Comparison of ENCODE assay signal across 8 cellular contexts in the genomic region with DNA sequence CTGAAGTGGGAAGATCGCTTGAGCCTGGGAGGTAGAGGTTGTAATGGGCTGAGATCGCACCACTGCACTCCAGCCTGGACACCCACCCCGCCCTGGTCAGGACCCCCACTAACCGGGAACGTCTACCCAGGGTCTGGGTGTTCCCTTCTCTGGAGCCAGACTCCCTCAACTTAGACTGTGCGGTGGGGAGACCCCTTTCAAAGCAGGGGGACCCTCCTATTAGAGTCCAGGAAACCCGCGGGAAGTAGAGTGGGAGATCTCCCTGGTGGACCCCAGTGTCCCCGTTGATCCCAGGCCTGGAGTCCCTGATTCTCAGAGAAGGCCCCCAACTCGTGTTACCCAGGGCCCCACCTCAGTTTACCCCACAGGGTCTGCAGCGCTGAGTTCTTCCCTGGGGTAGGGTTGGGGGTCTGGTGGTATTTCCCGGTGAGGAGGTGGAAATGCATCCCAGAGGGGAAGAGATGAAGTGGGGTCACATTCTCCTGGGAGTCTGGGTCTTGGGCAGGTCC. TPM values are rescaled to one million over a fixed set of nuclear protein-coding genes. Genes with fewer than 3 reads are reported as not detected.
DNase-seq lines count a peak whose midpoint lies in the region; ATAC-seq, FAIRE-seq and TF ChIP-seq lines count a peak whose summit lies in the region.

No MANE protein-coding gene starts in this region.

- H3K27ac ChIP-seq in right cardiac atrium (ENCODE audit: low read length) (peak overlapping the region; percentile 54), brain microvascular endothelial cell (no peak overlapping the region), vagina (peak overlapping the region; percentile 90)

- TF ChIP-seq POLR2A in vagina (IDR thresholded peaks at IDR 0.05), result no peak
- no peak for TF ChIP-seq POLR2A in GM12891 (IDR thresholded peaks at IDR 0.05; ENCODE audit: low read depth, low read length)

- ATAC-seq in right cardiac atrium, result peak; percentile 4 to 8
- no peak for ATAC-seq in left cardiac atrium
- ATAC-seq in GM19463 (IDR thresholded peaks at IDR 0.05; ENCODE audit: unreplicated experiment), result no peak

- H3K4me1 ChIP-seq in right cardiac atrium (ENCODE audit: control insufficient read depth, insufficient read depth, low read length), result no peaks in the 10 kb centered on the region
- H3K4me1 ChIP-seq in mononuclear cell (ENCODE audit: insufficient read depth, low read length), result peaks cover 33% of the 10 kb centered on the region
- peaks cover 29% of the 10 kb centered on the region for H3K4me1 ChIP-seq in vagina

- intact Hi-C loops in right cardiac atrium (cut with DNase I) (no loop called here), left cardiac atrium (cut with DNase I) (no loop called here), vagina (cut with DNase I) (no loop called here)

- H3K4me3 ChIP-seq in right cardiac atrium (ENCODE audit: low read length), result peak overlapping the region; percentile 54
- H3K4me3 ChIP-seq in brain microvascular endothelial cell (ENCODE audit: low read depth, low read length), result peak overlapping the region; percentile 64
- peak overlapping the region; percentile 87 for H3K4me3 ChIP-seq in mononuclear cell (ENCODE audit: low read length)
- peak overlapping the region; percentile 70 to 74 for H3K4me3 ChIP-seq in vagina

- in situ Hi-C loops in brain microvascular endothelial cell (cut with HindIII; ENCODE audit: low pct_ligation_motif_present, low sequenced_read_pairs), result no loop called here

- no peak for FAIRE-seq in GM12891 (lab: Jason Lieb, UNC)

- H3K9me3 ChIP-seq in right cardiac atrium (ENCODE audit: control insufficient read depth, low read length), result no peaks in the 10 kb centered on the region
- no peaks in the 10 kb centered on the region for H3K9me3 ChIP-seq in mononuclear cell (ENCODE audit: low read depth, low read length)
- H3K9me3 ChIP-seq in vagina, result no peaks in the 10 kb centered on the region

- H3K27me3 ChIP-seq in right cardiac atrium (ENCODE audit: control insufficient read depth, insufficient read depth) (no peaks in the 10 kb centered on the region), brain microvascular endothelial cell (replicated peaks) (no peaks in the 10 kb centered on the region), mononuclear cell (ENCODE audit: insufficient read depth, low read length) (no peaks in the 10 kb centered on the region), vagina (no peaks in the 10 kb centered on the region)

- no peak for TF ChIP-seq CTCF in brain microvascular endothelial cell (IDR thresholded peaks at IDR 0.05; ENCODE audit: low read depth, low read length, missing control alignments)
- no peak for TF ChIP-seq CTCF in vagina (IDR thresholded peaks at IDR 0.05)

- WGBS in right cardiac atrium, result 39% methylated on average over 12 of the region's 12 CpGs

- DNase-seq in right cardiac atrium (no peak), left cardiac atrium (no peak), brain microvascular endothelial cell (no peak), vagina (ENCODE audit: extremely low spot score in 2 of 2) (peak in 1 of 2 donors; percentile 88), NCI-H2196 treated with DMSO at 0.1 percent for 48 hours (lab: John Stamatoyannopoulos, UW; ENCODE audit: unreplicated experiment) (no peak), GM12891 (ENCODE audit: insufficient read length, low spot score) (no peak)

- H3K36me3 ChIP-seq in brain microvascular endothelial cell (replicated peaks), result no peaks in the 10 kb centered on the region
- no peaks in the 10 kb centered on the region for H3K36me3 ChIP-seq in vagina

TF ChIP-seq in GM12891, 5 proteins besides CTCF, POLR2A, EP300 and RAD21:
- no peak for TF ChIP-seq SPI1 (IDR thresholded peaks at IDR 0.05; ENCODE audit: low read depth, low read length)
- no peak for TF ChIP-seq TAF1 (IDR thresholded peaks at IDR 0.05; ENCODE audit: low read depth, low read length)
- no peak for TF ChIP-seq POU2F2 (IDR thresholded peaks at IDR 0.05; ENCODE audit: low read depth, low read length)
- TF ChIP-seq POLR2AphosphoS5 (IDR thresholded peaks at IDR 0.05; ENCODE audit: low read depth, low read length), result no peak
- TF ChIP-seq PAX5 (IDR thresholded peaks at IDR 0.05; ENCODE audit: insufficient read depth, low read length, severe bottlenecking), result no peak
TF ChIP-seq in GM12891: peak in this region for 0.

RNA-seq across cellular contexts. Expression of gene ARRDC2, which starts 6.1 kb away (rescaled TPM):
- total RNA-seq in right cardiac atrium, result 10 to 100 TPM; 14.2 to 20.5 (median 18.0) TPM
- 24.7 TPM for polyA plus RNA-seq in right cardiac atrium
- 10 to 100 TPM; 14.8 to 21.6 TPM for total RNA-seq in left cardiac atrium
- 123 TPM for total RNA-seq in mononuclear cell
- total RNA-seq in vagina, result 54.5 TPM
- 3.6 TPM for polyA plus RNA-seq in GM12891 (2012; ENCODE audit: low read depth, missing spikeins)

RNA-seq across cellular contexts. Expression of gene KCNN1, which starts 35.0 kb away (rescaled TPM):
- 1 to 10 TPM in 3 of 4 donors, under 1 TPM in 1; 0.84 to 1.9 (median 1.4) TPM for total RNA-seq in right cardiac atrium
- 3.0 TPM for polyA plus RNA-seq in right cardiac atrium
- total RNA-seq in left cardiac atrium, result 1 to 10 TPM; 1.7 to 1.8 TPM
- total RNA-seq in mononuclear cell, result under 0.01 TPM
- total RNA-seq in vagina, result 1.5 TPM
- polyA plus RNA-seq in GM12891 (2012; ENCODE audit: low read depth, missing spikeins), result 2.6 TPM

Comparison
In these comparisons a context has a peak if more than half of its experiments do, and no peak if none do; other contexts are left out.
1. ATAC-seq: peak in right cardiac atrium (2 of 2); none in left cardiac atrium (0 of 2) and GM19463 (single experiment).
2. Peak in every context shown above with its lines, with median percentiles within 50 percentile points of each other: H3K4me3 ChIP-seq.